In genomic region chr22:46638601-46639431, GRCh38 we compare ENCODE assay signal across 1 cellular context.
TF ChIP-seq lines count a peak whose summit lies in the region.

No MANE protein-coding gene starts in this region.

TF ChIP-seq in HepG2, 621 proteins besides CTCF, POLR2A, EP300 and RAD21 (continued from another document):
- no peak for TF ChIP-seq ZNF142 (CRISPR knock-in tag; IDR thresholded peaks at IDR 0.05)
- peak; percentile 68; the same call in 1 of the 2 replicates for TF ChIP-seq POGZ (CRISPR knock-in tag; IDR thresholded peaks at IDR 0.05)
- no peak for TF ChIP-seq DDIT3 (CRISPR knock-in tag; IDR thresholded peaks at IDR 0.05)
- TF ChIP-seq ZNF367 (CRISPR knock-in tag; IDR thresholded peaks at IDR 0.05; ENCODE audit: borderline replicate concordance): no peak
- TF ChIP-seq YEATS2 (CRISPR knock-in tag; IDR thresholded peaks at IDR 0.05; ENCODE audit: borderline replicate concordance): 0 out of 2 replicates have a peak, but pooled peaks have one; percentile 53
- TF ChIP-seq CC2D1A (CRISPR knock-in tag; IDR thresholded peaks at IDR 0.05): no peak
